ENCODE assay signal across 12 cellular contexts in genomic region chr5:75340714-75341478, GRCh38. TPM values are rescaled to one million over a fixed set of nuclear protein-coding genes. Genes with fewer than 3 reads are reported as not detected.
DNase-seq lines count a peak whose midpoint lies in the region; TF ChIP-seq lines count a peak whose summit lies in the region.
"Had no signal": no experiment of that assay in that cellular context is flagged by ENCODE, and none has a peak within 500 bp of the region (broad histone marks: within the 10 kb centered on the region; RNA-seq: fewer than 3 reads in every experiment).

No MANE protein-coding gene starts in this region.

- peak overlapping the region; percentile 98 for H3K4me2 ChIP-seq in Loucy (ENCODE audit: low read depth, low read length, poor library complexity, severe bottlenecking)

- peak overlapping the region; percentile 75 for H3K4me3 Mint-ChIP-seq in neural crest cell
- H3K4me3 Mint-ChIP-seq: dendritic cell treated with granulocyte-macrophage colony-stimulating factor and Interleukin-4, amounts not matched to agents 40 ng/mL and 50 ng/mL, for 4 days had no signal

- peaks cover 88% of the 10 kb centered on the region for H3K79me2 ChIP-seq in Loucy (ENCODE audit: insufficient read depth, low read length)

- H3K36me3 ChIP-seq in Loucy (ENCODE audit: insufficient read depth, low read length) = peaks cover 31% of the 10 kb centered on the region

- DNase-seq in EH (ENCODE audit: low read depth) (peak; percentile 30), choroid plexus epithelial cell (ENCODE audit: low read depth) (peak; percentile 53), neural crest cell (ENCODE audit: low read depth, low spot score) (no peak), iPS-NIHi11 (ENCODE audit: low spot score) (no peak), SKM-1 treated with dmso at 0.1 percent for 144 hours (lab: John Stamatoyannopoulos, UW; ENCODE audit: unreplicated experiment) (no peak), NCI-H748 treated with DMSO at 0.1 percent for 48 hours (lab: John Stamatoyannopoulos, UW) (no peak)
- DNase-seq: kidney, NCI-H1694, NCI-H526 treated with DMSO at 0.1 percent for 48 hours, SJCRH30 had no signal

- no peaks in the 10 kb centered on the region for H3K27me3 Mint-ChIP-seq in neural crest cell (ENCODE audit: low read depth)
- H3K27me3 Mint-ChIP-seq: dendritic cell treated with granulocyte-macrophage colony-stimulating factor and Interleukin-4, amounts not matched to agents 40 ng/mL and 50 ng/mL, for 4 days had no signal

- peak overlapping the region; percentile 28 for H3K27ac Mint-ChIP-seq in neural crest cell (ENCODE audit: unreplicated experiment)
- H3K27ac Mint-ChIP-seq: dendritic cell treated with granulocyte-macrophage colony-stimulating factor and Interleukin-4, amounts not matched to agents 40 ng/mL and 50 ng/mL, for 4 days had no signal

- peaks cover 10% of the 10 kb centered on the region for H3K36me3 Mint-ChIP-seq in neural crest cell (ENCODE audit: low read depth)

- H3K4me3 ChIP-seq in Loucy (ENCODE audit: low read length, poor library complexity, severe bottlenecking) = peak overlapping the region; percentile 85
- no peak overlapping the region for H3K4me3 ChIP-seq in choroid plexus epithelial cell (ENCODE audit: low read depth, low read length)
- H3K4me3 ChIP-seq: SJCRH30 had no signal

- peaks cover 47% of the 10 kb centered on the region for H3K4me1 ChIP-seq in Loucy (ENCODE audit: insufficient read depth, low read length, poor library complexity, severe bottlenecking)
- H3K4me1 ChIP-seq: SJCRH30 had no signal

- peaks cover 39% of the 10 kb centered on the region for H3K4me1 Mint-ChIP-seq in neural crest cell

- no peak overlapping the region for H2AFZ ChIP-seq in Loucy (ENCODE audit: low read length)

- TF ChIP-seq CTCF in Loucy (conservative IDR thresholded peaks at IDR 0.05; ENCODE audit: low read length) (no peak), choroid plexus epithelial cell (conservative IDR thresholded peaks at IDR 0.05; ENCODE audit: low read depth, low read length) (no peak), neural crest cell (conservative IDR thresholded peaks at IDR 0.05) (no peak)

- no peaks in the 10 kb centered on the region for H3F3A ChIP-seq in Loucy (ENCODE audit: low read depth)

- H3K9ac ChIP-seq in Loucy (ENCODE audit: low read depth, low read length, poor library complexity, severe bottlenecking) = peak overlapping the region; percentile 98

- H3K27me3 ChIP-seq in Loucy (ENCODE audit: insufficient read depth, low read length, poor library complexity, severe bottlenecking) = no peaks in the 10 kb centered on the region
- H3K27me3 ChIP-seq: SJCRH30 had no signal

- H4K20me1 ChIP-seq in Loucy (ENCODE audit: insufficient read depth, low read length, poor library complexity, severe bottlenecking) = peaks cover 86% of the 10 kb centered on the region

- H3K9me3 Mint-ChIP-seq in neural crest cell = no peaks in the 10 kb centered on the region
- H3K9me3 Mint-ChIP-seq: dendritic cell treated with granulocyte-macrophage colony-stimulating factor and Interleukin-4, amounts not matched to agents 40 ng/mL and 50 ng/mL, for 4 days had no signal

- H3K9me3 ChIP-seq in Loucy (ENCODE audit: insufficient read depth, low read depth, low read length) = no peaks in the 10 kb centered on the region
- H3K9me3 ChIP-seq: SJCRH30 had no signal

- H3K9me2 ChIP-seq in Loucy (replicated peaks; ENCODE audit: low read depth, low read length) = no peaks in the 10 kb centered on the region

RNA-seq across cellular contexts. Expression of gene HMGCR, which starts 3.9 kb away (rescaled TPM):
- 321 and 327 TPM in 2 replicates for total RNA-seq in neural crest cell

Comparison
In these comparisons a context has a peak if more than half of its experiments do, and no peak if none do; other contexts are left out.
1. DNase-seq: peak in EH (single experiment) and choroid plexus epithelial cell (single experiment); none in neural crest cell (single experiment), iPS-NIHi11 (single experiment), SKM-1 treated with dmso at 0.1 percent for 144 hours (single experiment) and NCI-H748 treated with DMSO at 0.1 percent for 48 hours (single experiment).